Comparison of ENCODE assay signal across 8 cellular contexts in genomic region chr9:130845901-130846381, GRCh38. TPM values are rescaled to one million over a fixed set of nuclear protein-coding genes. Genes with fewer than 3 reads are reported as not detected.
DNase-seq lines count a peak whose midpoint lies in the region; ATAC-seq and TF ChIP-seq lines count a peak whose summit lies in the region.

No MANE protein-coding gene starts in this region.

- intact Hi-C loops in mammary epithelial cell (cut with micrococcal nuclease) = loop anchor here (5.0 kb wide), 1 partner anchor 134 kb away; no protein-coding TSS in a partner anchor
- intact Hi-C loops in stomach (cut with DNase I; ENCODE audit: low total_unique reads) = no loop called here

- H3K4me2 ChIP-seq in mammary epithelial cell (ENCODE audit: insufficient read depth, low read depth, low read length) = peak overlapping the region; percentile 80

- peaks cover 82% of the 10 kb centered on the region for H3K79me2 ChIP-seq in mammary epithelial cell (ENCODE audit: insufficient read depth, low read length)

- H3K27me3 ChIP-seq in mammary epithelial cell (ENCODE audit: insufficient read depth, low read length) (no peaks in the 10 kb centered on the region), stomach (no peaks in the 10 kb centered on the region)

- no peak for TF ChIP-seq EP300 in stomach (IDR thresholded peaks at IDR 0.05)

- BruUV-seq in mammary epithelial cell (replicated peaks; lab: Mats Ljungman, UMichigan) = no TSS peak

- H3K4me3 ChIP-seq in mammary epithelial cell (replicated peaks in 1 of 3; ENCODE audit: insufficient read depth in 1 of 3, low read depth in 2 of 3, low read length in 3 of 3) (peak overlapping the region in 2 of 3 experiments; percentile 11 to 12), stomach (peak overlapping the region in 1 of 4 donors; percentile 21)

- WGBS in mammary epithelial cell (ENCODE audit: low coverage, missing lambda C conversion rate) = 25% methylated on average over 6 of the region's 6 CpGs
- WGBS in stomach, 5 donors = 32 to 45% (median 35%) methylated on average over 6 of the region's 6 CpGs

- dilution Hi-C loops in mammary epithelial cell (cut with HindIII; ENCODE audit: low sequenced_read_pairs) = no loop called here

- no peak for ATAC-seq in HG02798 (IDR thresholded peaks at IDR 0.05; ENCODE audit: poor library complexity, unreplicated experiment)

- no peak for TF ChIP-seq POLR2A in stomach (IDR thresholded peaks at IDR 0.05)

- H2AFZ ChIP-seq in mammary epithelial cell (ENCODE audit: low read depth, low read length) = no peak overlapping the region

- DNase-seq in HUDEP-2 (lab: John Stamatoyannopoulos, UW; ENCODE audit: unreplicated experiment in 76 of 76) (peak in 73 of 76 experiments; percentile 30 to 88 (median 67)), mammary epithelial cell (no peak), inferior parietal cortex (ENCODE audit: extremely low spot score) (peak; percentile 61), stomach (no peak), cerebellar cortex (ENCODE audit: low spot score) (no peak), iPS-NIHi11 (ENCODE audit: low spot score) (no peak)
- no peak for DNase-seq in activated CD4-positive, alpha-beta T cell treated with anti-CD3 and anti-CD28 coated beads for 4 hours

- H3K4me1 ChIP-seq in mammary epithelial cell (ENCODE audit: insufficient read depth, low read length) (peaks cover 35% of the 10 kb centered on the region), stomach (peaks cover 36 to 99% (median 81%) of the 10 kb centered on the region in 4 donors)

- in situ Hi-C loops in mammary epithelial cell (cut with MboI; ENCODE audit: low sequenced_read_pairs in 2 of 2) = loop anchor here in 1 of 2 donors (5.0 kb wide), 1 partner anchor 134 kb away; no protein-coding TSS in a partner anchor

- TF ChIP-seq CTCF in mammary epithelial cell (conservative IDR thresholded peaks at IDR 0.05 in 1 of 2, IDR thresholded peaks at IDR 0.05 in 1 of 2; ENCODE audit: extremely low read depth in 1 of 2, insufficient read depth in 1 of 2, low read depth in 1 of 2, low read length in 2 of 2) (no peak), stomach (IDR thresholded peaks at IDR 0.05) (no peak)

- H3K9me3 ChIP-seq in mammary epithelial cell (replicated peaks; ENCODE audit: insufficient read depth, low read length) (no peaks in the 10 kb centered on the region), stomach (no peaks in the 10 kb centered on the region)

- H3K36me3 ChIP-seq in mammary epithelial cell (ENCODE audit: insufficient read depth, low read length) (no peaks in the 10 kb centered on the region), stomach (no peaks in the 10 kb centered on the region)

- H3K27ac ChIP-seq in mammary epithelial cell (ENCODE audit: insufficient read depth, low read depth, low read length) (peak overlapping the region; percentile 76), stomach (peak overlapping the region; percentile 72 to 92 (median 90))

- CTCF ChIA-PET in mammary epithelial cell (lab: Charles Lee; ENCODE audit: low non-redundant PET) = interaction anchor here (1.0 kb wide), 1 partner anchor 21 kb away, joined by 5 read pairs; no protein-coding TSS in a partner anchor

- H3K9ac ChIP-seq in mammary epithelial cell (ENCODE audit: insufficient read depth, low read length) = peak overlapping the region; percentile 56

- no peaks in the 10 kb centered on the region for H4K20me1 ChIP-seq in mammary epithelial cell (ENCODE audit: insufficient read depth, low read length)

RNA-seq across cellular contexts. Expression of gene ABL1, which starts 10.9 kb away (rescaled TPM):
- total RNA-seq in mammary epithelial cell (10 to 100 TPM; 50.5 to 52.8 TPM), stomach (10 to 100 TPM; 36.2 to 95.9 (median 61.4) TPM)
- polyA plus RNA-seq in mammary epithelial cell (19.4 TPM), stomach (10 to 100 TPM; 19.0 to 34.2 (median 31.0) TPM)
- polyA minus RNA-seq in mammary epithelial cell = 90.2 TPM

RNA-seq across cellular contexts. Expression of gene QRFP, which starts 50.7 kb away (rescaled TPM):
- total RNA-seq in mammary epithelial cell = not detected
- polyA plus RNA-seq in mammary epithelial cell = not detected
- polyA minus RNA-seq in mammary epithelial cell = not detected
- not detected for total RNA-seq in stomach
- polyA plus RNA-seq in stomach = not detected

Comparison
In these comparisons a context has a peak if more than half of its experiments do, and no peak if none do; other contexts are left out.
1. DNase-seq: peak in HUDEP-2 (73 of 76) and inferior parietal cortex (single experiment); none in mammary epithelial cell (single experiment), stomach (single experiment), cerebellar cortex (single experiment), iPS-NIHi11 (single experiment) and activated CD4-positive, alpha-beta T cell treated with anti-CD3 and anti-CD28 coated beads for 4 hours (0 of 2).